Comparison of ENCODE assay signal across 8 cellular contexts in the genomic region with DNA sequence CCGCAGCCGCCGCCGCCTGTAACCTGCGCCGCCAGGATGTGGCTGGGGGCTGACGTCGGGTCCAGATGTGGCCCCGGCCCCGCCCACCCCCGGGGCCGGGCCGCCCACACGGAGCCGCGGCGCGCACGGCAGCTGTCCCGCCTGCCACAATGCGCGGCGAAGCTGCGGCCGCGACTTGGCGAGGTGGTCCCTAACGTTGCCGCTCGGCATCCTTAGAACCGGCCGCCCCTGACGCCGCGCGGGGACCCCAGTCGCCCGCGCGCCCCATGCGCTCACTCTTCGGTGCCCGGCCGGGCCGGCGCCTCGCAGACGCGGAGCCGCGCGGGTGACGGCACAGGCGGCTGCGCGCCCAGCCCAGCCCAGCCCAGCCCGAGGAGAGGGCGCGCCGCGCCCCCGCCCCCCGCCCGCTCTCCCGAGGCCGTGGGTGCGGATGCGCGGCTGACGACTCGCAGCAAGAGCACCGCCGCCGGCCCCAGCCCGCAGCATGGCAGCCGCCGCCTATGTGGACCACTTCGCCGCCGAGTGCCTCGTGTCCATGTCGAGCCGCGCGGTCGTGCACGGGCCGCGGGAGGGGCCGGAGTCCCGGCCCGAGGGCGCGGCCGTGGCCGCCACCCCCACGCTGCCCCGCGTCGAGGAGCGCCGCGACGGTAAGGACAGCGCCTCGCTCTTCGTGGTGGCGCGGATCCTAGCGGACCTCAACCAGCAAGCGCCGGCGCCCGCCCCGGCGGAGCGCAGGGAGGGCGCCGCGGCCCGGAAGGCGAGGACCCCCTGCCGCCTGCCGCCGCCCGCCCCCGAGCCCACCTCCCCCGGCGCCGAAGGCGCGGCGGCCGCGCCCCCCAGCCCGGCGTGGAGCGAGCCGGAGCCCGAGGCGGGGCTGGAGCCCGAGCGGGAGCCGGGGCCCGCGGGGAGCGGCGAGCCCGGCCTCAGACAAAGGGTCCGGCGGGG. TPM values are rescaled to one million over a fixed set of nuclear protein-coding genes. Genes with fewer than 3 reads are reported as not detected.
DNase-seq lines count a peak whose midpoint lies in the region; ATAC-seq and TF ChIP-seq lines count a peak whose summit lies in the region.

A gene (plus strand): TSS at position 107 of the 945 bp plus-strand sequence. CDS start 378 bp downstream, at position 485.

- H3K9me3 ChIP-seq in KOPT-K1 (ENCODE audit: insufficient read depth, low read length, poor library complexity, severe bottlenecking) = no peaks in the 10 kb centered on the region

- ATAC-seq in GM21723 (IDR thresholded peaks at IDR 0.05; ENCODE audit: unreplicated experiment) = peak; percentile 56
- ATAC-seq in esophagus mucosa = peak; percentile 45
- peak; percentile 52 to 53 for ATAC-seq in naive B cell (ENCODE audit: low read depth in 2 of 2)

- peak within 1 kb of the TSS; percentile 98 for H3K27ac ChIP-seq in KOPT-K1 (ENCODE audit: low read depth, low read length, poor library complexity, severe bottlenecking)

- H3K27me3 Mint-ChIP-seq in naive B cell = no peaks in the 10 kb centered on the region

- H3K36me3 Mint-ChIP-seq in naive B cell = no peaks in the 10 kb centered on the region

- H3K9me3 Mint-ChIP-seq in naive B cell = no peaks in the 10 kb centered on the region

- H3K4me1 Mint-ChIP-seq in naive B cell = peaks cover 58 to 67% (median 67%) of the 10 kb centered on the region in 3 donors

- DNase-seq in GM03348 (ENCODE audit: low spot score) = peak; percentile 86
- peak; percentile 69 for DNase-seq in activated T-cell treated with anti-CD3 and anti-CD28 coated beads for 48 hours (ENCODE audit: low read depth)
- DNase-seq in naive B cell = no peak
- DNase-seq in cerebellar nuclear complex (lab: John Stamatoyannopoulos, UW) = no peak

- H3K4me3 Mint-ChIP-seq in naive B cell = peak within 1 kb of the TSS; percentile 85 to 95 (median 95)

- peaks cover 12% of the 10 kb centered on the region for H3K36me3 ChIP-seq in KOPT-K1 (ENCODE audit: insufficient read depth, low read length)

- no peak for TF ChIP-seq CTCF in subcutaneous adipose tissue (IDR thresholded peaks at IDR 0.05; ENCODE audit: low read depth)

- peak within 1 kb of the TSS; percentile 88 to 99 (median 92) for H3K27ac Mint-ChIP-seq in naive B cell

RNA-seq across cellular contexts. Expression of the gene that starts here (rescaled TPM):
- 42.7 TPM for total RNA-seq in esophagus mucosa
- 10 to 100 TPM; 16.6 to 58.8 (median 40.0) TPM for polyA plus RNA-seq in naive B cell (ENCODE audit: low read depth in 6 of 6)
- 10 to 100 TPM; 35.2 to 99.0 (median 56.1) TPM for total RNA-seq in subcutaneous adipose tissue

Comparison
In these comparisons a context has a peak if more than half of its experiments do, and no peak if none do; other contexts are left out.
1. DNase-seq: peak in GM03348 (single experiment) and activated T-cell treated with anti-CD3 and anti-CD28 coated beads for 48 hours (single experiment); none in naive B cell (single experiment) and cerebellar nuclear complex (0 of 2).
2. Peak in every context shown above with its lines, with median percentiles within 50 percentile points of each other: ATAC-seq.